Comparison of ENCODE assay signal across 21 cellular contexts in genomic region chr5:150658121-150658520, GRCh38. TPM values are rescaled to one million over a fixed set of nuclear protein-coding genes. Genes with fewer than 3 reads are reported as not detected.
A peak's percentile ranks its signal among the peaks of the same experiment; 100 is the strongest.
DNase-seq lines count a peak whose midpoint lies in the region; ATAC-seq and TF ChIP-seq lines count a peak whose summit lies in the region.
"Had no signal": no experiment of that assay in that cellular context is flagged by ENCODE, and none has a peak within 500 bp of the region (broad histone marks: within the 10 kb centered on the region; RNA-seq: fewer than 3 reads in every experiment).

No MANE protein-coding gene starts in this region.

- no peak overlapping the region for H2BK5ac ChIP-seq in mesenchymal stem cell (ENCODE audit: low read depth, low read length, poor library complexity, severe bottlenecking)

- TF ChIP-seq POLR2A in esophagus squamous epithelium (IDR thresholded peaks at IDR 0.05) (no peak), spleen (IDR thresholded peaks at IDR 0.05) (no peak)

- H2BK15ac ChIP-seq in mesenchymal stem cell (ENCODE audit: low read depth, poor library complexity, severe bottlenecking) = peak overlapping the region; percentile 39

- H3K14ac ChIP-seq in mesenchymal stem cell (ENCODE audit: low read length in 2 of 2) = no peak overlapping the region

- no peak overlapping the region for H3K9ac ChIP-seq in mesenchymal stem cell (ENCODE audit: low read length)

- H3K79me1 ChIP-seq in mesenchymal stem cell (replicated peaks; ENCODE audit: low read length, poor library complexity, severe bottlenecking) = no peaks in the 10 kb centered on the region

- H3K4me3 Mint-ChIP-seq in brain = peak overlapping the region in 2 of 5 experiments; percentile 8 to 89
- no peak overlapping the region for H3K4me3 Mint-ChIP-seq in stimulated activated naive B cell treated with anti-CD40 and anti-IgM and Interleukin-4, amounts not matched to agents 10 μg/mL and 1 μg/mL and 100 μg/mL, for 72 hours

- no peak overlapping the region for H4K8ac ChIP-seq in mesenchymal stem cell (ENCODE audit: low read length)

- H3K9me3 ChIP-seq in mesenchymal stem cell (ENCODE audit: control insufficient read depth, low read length) = no peaks in the 10 kb centered on the region
- no peaks in the 10 kb centered on the region for H3K9me3 ChIP-seq in esophagus squamous epithelium
- no peaks in the 10 kb centered on the region for H3K9me3 ChIP-seq in spleen
- H3K9me3 ChIP-seq: body of pancreas, testis had no signal

- H3K4me1 ChIP-seq in mesenchymal stem cell (ENCODE audit: control insufficient read depth, insufficient read depth, low read depth, low read length) (peaks cover 15% of the 10 kb centered on the region), esophagus squamous epithelium (peaks cover 4 to 41% (median 21%) of the 10 kb centered on the region in 3 donors), spleen (peaks cover 4 to 36% (median 22%) of the 10 kb centered on the region in 6 donors)

- peaks cover 46% of the 10 kb centered on the region for H3K4me1 Mint-ChIP-seq in brain
- H3K4me1 Mint-ChIP-seq in stimulated activated naive B cell treated with anti-CD40 and anti-IgM and Interleukin-4, amounts not matched to agents 10 μg/mL and 1 μg/mL and 100 μg/mL, for 72 hours = peaks cover 9 to 11% of the 10 kb centered on the region in 2 donors

- H2BK12ac ChIP-seq in mesenchymal stem cell (ENCODE audit: low read length in 2 of 2) = no peak overlapping the region

- DNase-seq in H7 = peak; percentile 12
- no peak for DNase-seq in mesenchymal stem cell
- no peak for DNase-seq in stimulated activated naive B cell treated with anti-CD40 and anti-IgM and Interleukin-4, amounts not matched to agents 10 μg/mL and 1 μg/mL and 100 μg/mL, for 72 hours
- DNase-seq in activated CD4-positive, alpha-beta T cell treated with anti-CD3 and anti-CD28 coated beads for 48 hours = no peak
- DNase-seq in esophagus squamous epithelium (lab: John Stamatoyannopoulos, UW) = no peak
- no peak for DNase-seq in spleen
- DNase-seq: activated naive CD4-positive, alpha-beta T cell; body of pancreas; C1 segment of cervical spinal cord; HCEC 1CT; kidney glomerular epithelial cell; NCI-H187 treated with DMSO at 0.1 percent for 48 hours; SHP77 treated with DMSO at 0.1 percent for 48 hours; testis had no signal

- H3K4me2 ChIP-seq in mesenchymal stem cell (ENCODE audit: low read length, poor library complexity, severe bottlenecking) = no peak overlapping the region

- no peak overlapping the region for H3K27ac ChIP-seq in mesenchymal stem cell (ENCODE audit: low read length, poor library complexity, severe bottlenecking)
- no peak overlapping the region for H3K27ac ChIP-seq in esophagus squamous epithelium
- H3K27ac ChIP-seq in spleen = peak overlapping the region in 3 of 8 donors; percentile 1 to 75 (median 69)
- H3K27ac ChIP-seq: hepatocyte had no signal

- ATAC-seq in stimulated activated naive B cell treated with anti-CD40 and anti-IgM and Interleukin-4, amounts not matched to agents 10 μg/mL and 1 μg/mL and 100 μg/mL, for 72 hours (replicated peaks) = no peak
- no peak for ATAC-seq in HG03196 (IDR thresholded peaks at IDR 0.05; ENCODE audit: unreplicated experiment)
- ATAC-seq: activated CD4-positive, CD25-positive, alpha-beta regulatory T cell treated with anti-CD3 and anti-CD28 coated beads, Interleukin-2, amount 50 U/mL, for 24 hours; body of pancreas had no signal

- TF ChIP-seq CTCF in brain (conservative IDR thresholded peaks at IDR 0.05) = no peak
- no peak for TF ChIP-seq CTCF in esophagus squamous epithelium (IDR thresholded peaks at IDR 0.05)
- TF ChIP-seq CTCF in spleen (IDR thresholded peaks at IDR 0.05 in 8 of 11, conservative IDR thresholded peaks at IDR 0.05 in 3 of 11) = no peak

- H4K91ac ChIP-seq in mesenchymal stem cell (ENCODE audit: low read length) = no peak overlapping the region

- no peaks in the 10 kb centered on the region for H3K36me3 Mint-ChIP-seq in brain
- no peaks in the 10 kb centered on the region for H3K36me3 Mint-ChIP-seq in stimulated activated naive B cell treated with anti-CD40 and anti-IgM and Interleukin-4, amounts not matched to agents 10 μg/mL and 1 μg/mL and 100 μg/mL, for 72 hours

- H3K4me3 ChIP-seq in H7 (ENCODE audit: insufficient read depth, low read depth, low read length) (no peak overlapping the region), mesenchymal stem cell (ENCODE audit: insufficient read depth in 1 of 2, low read depth in 1 of 2, low read length in 2 of 2) (no peak overlapping the region), esophagus squamous epithelium (no peak overlapping the region), spleen (no peak overlapping the region)
- H3K4me3 ChIP-seq: body of pancreas, hepatocyte, testis had no signal

- intact Hi-C loops in esophagus squamous epithelium (cut with DNase I) = loop anchor here (5.0 kb wide), 1 partner anchor 96 kb away; no protein-coding TSS in a partner anchor
- intact Hi-C loops in spleen (cut with DNase I; ENCODE audit: low total_unique reads) = loop anchor here (5.0 kb wide), 1 partner anchor 96 kb away; no protein-coding TSS in a partner anchor

- H3K27me3 ChIP-seq in H7 (ENCODE audit: control insufficient read depth, insufficient read depth, low read length) = peaks cover 4% of the 10 kb centered on the region
- peaks cover 15 to 16% of the 10 kb centered on the region in 2 experiments for H3K27me3 ChIP-seq in mesenchymal stem cell (ENCODE audit: control insufficient read depth in 1 of 2, insufficient read depth in 1 of 2, low read length in 2 of 2)
- no peaks in the 10 kb centered on the region for H3K27me3 ChIP-seq in esophagus squamous epithelium
- H3K27me3 ChIP-seq in spleen (replicated peaks in 1 of 7) = peaks cover 0 to 7% (median 0%) of the 10 kb centered on the region in 7 donors
- H3K27me3 ChIP-seq: body of pancreas, hepatocyte, testis had no signal

- H2AFZ ChIP-seq in mesenchymal stem cell (ENCODE audit: low read depth, low read length) = no peak overlapping the region
- H2AFZ ChIP-seq: hepatocyte had no signal

- H3K27ac Mint-ChIP-seq in brain = peak overlapping the region in 3 of 5 experiments; percentile 61 to 87 (median 74)
- peak overlapping the region; percentile 6 for H3K27ac Mint-ChIP-seq in stimulated activated naive B cell treated with anti-CD40 and anti-IgM and Interleukin-4, amounts not matched to agents 10 μg/mL and 1 μg/mL and 100 μg/mL, for 72 hours

- H3K4ac ChIP-seq in mesenchymal stem cell (ENCODE audit: low read depth in 1 of 2, low read length in 2 of 2) = no peak overlapping the region

- H3K27me3 Mint-ChIP-seq in brain = peaks cover 10% of the 10 kb centered on the region
- H3K27me3 Mint-ChIP-seq in stimulated activated naive B cell treated with anti-CD40 and anti-IgM and Interleukin-4, amounts not matched to agents 10 μg/mL and 1 μg/mL and 100 μg/mL, for 72 hours = peaks cover 15 to 16% of the 10 kb centered on the region in 2 donors

- 100% methylated on average over 2 of the region's 4 CpGs for WGBS in mesenchymal stem cell
- WGBS in esophagus squamous epithelium, 2 donors = 90 to 100% methylated on average over 4 of the region's 4 CpGs
- 91 to 97% (median 93%) methylated on average over 4 of the region's 4 CpGs for WGBS in spleen, 5 donors

- H3K36me3 ChIP-seq in H7 (replicated peaks; ENCODE audit: control insufficient read depth, insufficient read depth, low read length) (no peaks in the 10 kb centered on the region), mesenchymal stem cell (ENCODE audit: control insufficient read depth in 1 of 2, insufficient read depth in 2 of 2, low read depth in 1 of 2, low read length in 2 of 2) (peaks cover 0 to 4% of the 10 kb centered on the region in 2 experiments), esophagus squamous epithelium (no peaks in the 10 kb centered on the region), spleen (peaks cover 0 to 4% (median 0%) of the 10 kb centered on the region in 6 donors)

- no peak overlapping the region for H3K18ac ChIP-seq in mesenchymal stem cell (ENCODE audit: low read depth in 1 of 2, low read length in 2 of 2)

- peak overlapping the region; percentile 5 for H2AK5ac ChIP-seq in mesenchymal stem cell (ENCODE audit: low read length, severe bottlenecking)

- H3K9me3 Mint-ChIP-seq in brain = no peaks in the 10 kb centered on the region
- H3K9me3 Mint-ChIP-seq in stimulated activated naive B cell treated with anti-CD40 and anti-IgM and Interleukin-4, amounts not matched to agents 10 μg/mL and 1 μg/mL and 100 μg/mL, for 72 hours = no peaks in the 10 kb centered on the region

- H2BK120ac ChIP-seq in mesenchymal stem cell (ENCODE audit: low read depth, low read length) = no peak overlapping the region

- H3K23ac ChIP-seq in mesenchymal stem cell (ENCODE audit: low read length in 2 of 2) = no peak overlapping the region

RNA-seq across cellular contexts. Expression of gene MYOZ3, which starts 2.9 kb away (rescaled TPM):
- 8.1 and 12.9 TPM in 2 replicates for total RNA-seq in H7 (2014; rRNA removed; shearing (Covaris generic))
- 0.24 TPM for polyA plus RNA-seq in brain (ENCODE audit: insufficient read depth, low read depth, low replicate concordance)
- polyA plus RNA-seq in mesenchymal stem cell (2013, experiment 1 of 2) = 1.6 TPM
- polyA plus RNA-seq in mesenchymal stem cell (2013, experiment 2 of 2) = 1.8 TPM
- under 1 TPM in 1 of 4 donors, not detected in 3; under 0.01 TPM for total RNA-seq in esophagus squamous epithelium
- total RNA-seq in spleen = 1 to 10 TPM in 3 of 7 donors, under 1 TPM in 3, not detected in 1; 0.26 to 1.2 (median 0.81) TPM
- under 1 TPM; 0.04 to 0.32 (median 0.14) TPM for polyA plus RNA-seq in spleen
- total RNA-seq: MCF 10A; NCI-H460; T-helper 1 cell treated with Interleukin-12 subunit alpha and Interleukin-12 subunit beta and Interleukin-4 antibody, amounts not matched to agents 30 ng/mL and 1 ng/mL, for 36 hours had no signal

RNA-seq across cellular contexts. Expression of gene SYNPO, which starts 17.7 kb away (rescaled TPM):
- 0.63 and 1.3 TPM in 2 replicates for total RNA-seq in H7 (2014; rRNA removed; shearing (Covaris generic))
- polyA plus RNA-seq in brain (ENCODE audit: insufficient read depth, low read depth, low replicate concordance) (50.7 TPM), spleen (10 to 100 TPM in 1 of 3 donors, 1 to 10 TPM in 2; 6.9 to 28.0 (median 9.3) TPM)
- 37.8 TPM for polyA plus RNA-seq in mesenchymal stem cell (2013, experiment 1 of 2)
- 39.1 TPM for polyA plus RNA-seq in mesenchymal stem cell (2013, experiment 2 of 2)
- total RNA-seq in esophagus squamous epithelium (1 to 10 TPM; 2.5 to 8.8 (median 5.6) TPM), spleen (100 to 1,000 TPM in 2 of 7 donors, 10 to 100 TPM in 5; 38.9 to 133 (median 68.9) TPM)
- total RNA-seq: T-helper 1 cell treated with Interleukin-12 subunit alpha and Interleukin-12 subunit beta and Interleukin-4 antibody, amounts not matched to agents 30 ng/mL and 1 ng/mL, for 36 hours had no signal

RNA-seq across cellular contexts. Expression of gene RBM22, which starts 42.7 kb away (rescaled TPM):
- 35.2 and 39.6 TPM in 2 replicates for total RNA-seq in H7 (2014; rRNA removed; shearing (Covaris generic))
- polyA plus RNA-seq in brain (ENCODE audit: insufficient read depth, low read depth, low replicate concordance) (52.7 TPM), spleen (10 to 100 TPM; 31.4 to 47.3 (median 45.3) TPM)
- polyA plus RNA-seq in mesenchymal stem cell (2013, experiment 1 of 2) = 32.2 TPM
- polyA plus RNA-seq in mesenchymal stem cell (2013, experiment 2 of 2) = 31.6 TPM
- total RNA-seq in esophagus squamous epithelium (10 to 100 TPM; 22.8 to 38.4 (median 28.8) TPM), spleen (10 to 100 TPM; 52.3 to 66.9 (median 59.6) TPM)

Comparison
In these comparisons a context has a peak if more than half of its experiments do, and no peak if none do; other contexts are left out.
1. RNA of gene SYNPO, which starts 17.7 kb away (total RNA-seq): 38.9 to 133 TPM in spleen; 2.5 to 8.8 TPM in esophagus squamous epithelium and 0.63 to 1.3 TPM in H7; every median in the first group is over 4 times any median in the second.